27 cellular contexts compared by ENCODE assay signal in genomic region chr3:133827684-133828083, GRCh38.
"Had no signal": no experiment of that assay in that cellular context is flagged by ENCODE, and none has a peak within 500 bp of the region (broad histone marks: within the 10 kb centered on the region; RNA-seq: fewer than 3 reads in every experiment).

No MANE protein-coding gene starts in this region.

- ATAC-seq: naive thymus-derived CD8-positive, alpha-beta T cell; natural killer cell treated with Interleukin-12 subunit alpha and Interleukin-12 subunit beta and Interleukin-15 and Interleukin-18, amount 100 ng/mL, for 72 hours; pancreas; stimulated activated memory B cell treated with anti-CD40 and anti-IgM and Interleukin-4, amounts not matched to agents 10 μg/mL and 1 μg/mL and 100 μg/mL, for 72 hours; stimulated activated naive CD8-positive, alpha-beta T cell treated with anti-CD3 and anti-CD28 coated beads, Interleukin-15, amount 100 ng/mL, for 72 hours; stimulated activated naive CD8-positive, alpha-beta T cell treated with anti-CD3 and anti-CD28 coated beads, Interleukin-15, Interleukin-2, amounts not matched to agents 100 U/mL and 50 U/mL, for 24 hours; upper lobe of right lung had no signal

- H3K9me3 ChIP-seq: neutrophil, pancreas, prostate gland, right atrium auricular region, right lobe of liver, sigmoid colon, suprapubic skin, testis, tibial artery, transverse colon, upper lobe of right lung, uterus had no signal

- H3K4me3 Mint-ChIP-seq: naive thymus-derived CD8-positive, alpha-beta T cell; natural killer cell treated with Interleukin-12 subunit alpha and Interleukin-12 subunit beta and Interleukin-15 and Interleukin-18, amount 100 ng/mL, for 72 hours; nephron progenitor cell; neural crest cell; stimulated activated memory B cell treated with anti-CD40 and anti-IgM and Interleukin-4, amounts not matched to agents 10 μg/mL and 1 μg/mL and 100 μg/mL, for 72 hours; stimulated activated naive CD8-positive, alpha-beta T cell treated with anti-CD3 and anti-CD28 coated beads, Interleukin-15, amount 100 ng/mL, for 72 hours; type B pancreatic cell had no signal

- DNase-seq: naive thymus-derived CD8-positive, alpha-beta T cell; nephron progenitor cell; nucleus accumbens; retina; right lobe of liver; sigmoid colon; small intestine; stimulated activated CD4-positive, alpha-beta T cell treated with anti-CD3 and anti-CD28 coated beads, Interleukin-15, amount 100 ng/mL, for 24 hours; stimulated activated CD4-positive, alpha-beta T cell treated with anti-CD3 and anti-CD28 coated beads, Interleukin-2, amount 100 ng/mL, for 48 hours; stimulated activated CD4-positive, alpha-beta T cell treated with anti-CD3 and anti-CD28 coated beads, Interleukin-4, amount 100 ng/mL, for 24 hours; stimulated activated naive CD4-positive, alpha-beta T cell; stimulated activated naive CD8-positive, alpha-beta T cell treated with anti-CD3 and anti-CD28 coated beads, Interleukin-15, amount 100 ng/mL, for 72 hours; stimulated activated naive CD8-positive, alpha-beta T cell treated with anti-CD3 and anti-CD28 coated beads, Interleukin-15, Interleukin-2, amounts not matched to agents 100 U/mL and 50 U/mL, for 24 hours; testis; tibial artery; transverse colon; upper lobe of right lung; uterus had no signal

- H3K27ac Mint-ChIP-seq: natural killer cell treated with Interleukin-12 subunit alpha and Interleukin-12 subunit beta and Interleukin-15 and Interleukin-18, amount 100 ng/mL, for 72 hours; nephron progenitor cell; stimulated activated memory B cell treated with anti-CD40 and anti-IgM and Interleukin-4, amounts not matched to agents 10 μg/mL and 1 μg/mL and 100 μg/mL, for 72 hours; type B pancreatic cell had no signal

- H3K9me3 Mint-ChIP-seq: naive thymus-derived CD8-positive, alpha-beta T cell; natural killer cell treated with Interleukin-12 subunit alpha and Interleukin-12 subunit beta and Interleukin-15 and Interleukin-18, amount 100 ng/mL, for 72 hours; nephron progenitor cell; neural crest cell; stimulated activated memory B cell treated with anti-CD40 and anti-IgM and Interleukin-4, amounts not matched to agents 10 μg/mL and 1 μg/mL and 100 μg/mL, for 72 hours; stimulated activated naive CD8-positive, alpha-beta T cell treated with anti-CD3 and anti-CD28 coated beads, Interleukin-15, amount 100 ng/mL, for 72 hours; type B pancreatic cell had no signal

- H3K27me3 Mint-ChIP-seq: naive thymus-derived CD8-positive, alpha-beta T cell; natural killer cell treated with Interleukin-12 subunit alpha and Interleukin-12 subunit beta and Interleukin-15 and Interleukin-18, amount 100 ng/mL, for 72 hours; stimulated activated memory B cell treated with anti-CD40 and anti-IgM and Interleukin-4, amounts not matched to agents 10 μg/mL and 1 μg/mL and 100 μg/mL, for 72 hours; stimulated activated naive CD8-positive, alpha-beta T cell treated with anti-CD3 and anti-CD28 coated beads, Interleukin-15, amount 100 ng/mL, for 72 hours; type B pancreatic cell had no signal

- H3K4me1 Mint-ChIP-seq: nephron progenitor cell; neural crest cell; stimulated activated memory B cell treated with anti-CD40 and anti-IgM and Interleukin-4, amounts not matched to agents 10 μg/mL and 1 μg/mL and 100 μg/mL, for 72 hours; stimulated activated naive CD8-positive, alpha-beta T cell treated with anti-CD3 and anti-CD28 coated beads, Interleukin-15, amount 100 ng/mL, for 72 hours had no signal
